Comparison of ENCODE assay signal across 14 cellular contexts in the genomic region with DNA sequence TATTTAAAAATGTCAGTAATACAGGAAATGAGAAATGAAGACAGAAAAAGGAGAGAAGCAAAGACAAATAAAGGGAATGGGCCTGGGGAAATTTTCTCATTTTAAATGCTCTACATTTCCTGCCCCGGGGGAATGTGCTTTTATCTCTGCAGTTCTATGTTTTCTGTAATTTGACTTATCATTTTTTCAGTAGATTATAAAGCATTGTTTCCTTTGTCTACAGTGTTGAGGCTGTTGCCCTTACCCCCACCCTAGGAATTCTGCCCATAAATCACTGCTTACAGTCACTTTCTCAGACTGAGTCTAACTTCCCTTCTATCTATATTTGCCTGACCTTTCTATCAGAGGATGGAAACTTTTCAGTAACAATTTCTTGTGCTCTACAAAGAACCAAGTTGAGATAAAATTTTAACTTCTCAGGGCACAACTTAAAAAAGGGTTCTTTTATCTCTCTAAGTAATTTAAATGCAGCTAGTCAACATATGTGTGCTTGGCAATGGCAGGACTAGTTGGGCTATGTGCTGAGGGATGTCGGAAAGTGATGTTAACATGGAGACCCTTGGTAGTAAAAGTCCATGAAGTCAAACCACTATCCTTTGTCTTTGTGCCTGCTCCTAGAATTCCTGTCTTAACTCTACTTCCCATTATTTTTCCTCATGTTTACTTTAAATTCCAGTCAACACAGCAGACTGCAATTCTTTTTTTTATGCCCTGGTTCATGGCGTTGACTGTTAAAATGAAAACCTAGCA.
DNase-seq lines count a peak whose midpoint lies in the region; ATAC-seq, FAIRE-seq and TF ChIP-seq lines count a peak whose summit lies in the region.
"Had no signal": no experiment of that assay in that cellular context is flagged by ENCODE, and none has a peak within 500 bp of the region (broad histone marks: within the 10 kb centered on the region; RNA-seq: fewer than 3 reads in every experiment).

No MANE protein-coding gene starts in this region.

- peak; percentile 66 for FAIRE-seq in RCC 7860 (lab: Jason Lieb, UNC)

- H3K4me3 Mint-ChIP-seq in nephron progenitor cell = no peak overlapping the region

- peaks cover 12% of the 10 kb centered on the region for H3K4me1 Mint-ChIP-seq in nephron progenitor cell

- DNase-seq in ELR (ENCODE audit: low read depth) (peak; percentile 77), RCC 7860 (ENCODE audit: low spot score) (peak; percentile 61), epithelial cell of esophagus (ENCODE audit: low read depth) (peak; percentile 44), nephron progenitor cell (peak; percentile 8), spleen (no peak), GDM1 (lab: John Stamatoyannopoulos, UW) (no peak)
- DNase-seq: activated CD4-positive, alpha-beta T cell treated with anti-CD3 and anti-CD28 coated beads, Interleukin-2, amount 50 U/mL, for 1 hour; activated naive CD4-positive, alpha-beta T cell treated with anti-CD3 and anti-CD28 coated beads, Interleukin-2, amount 50 U/mL, for 16 hours; left lung; NCI-H524; sigmoid colon had no signal

- H3K9me3 ChIP-seq in spleen = no peaks in the 10 kb centered on the region
- H3K9me3 ChIP-seq: left lung, sigmoid colon had no signal

- H3K27me3 Mint-ChIP-seq in nephron progenitor cell (ENCODE audit: low read depth, poor library complexity) = peaks cover 4% of the 10 kb centered on the region

- peak overlapping the region; percentile 23 for H3K27ac Mint-ChIP-seq in nephron progenitor cell

- no peak for TF ChIP-seq POLR2A in spleen (IDR thresholded peaks at IDR 0.05)

- TF ChIP-seq CTCF in epithelial cell of esophagus (IDR thresholded peaks at IDR 0.05; ENCODE audit: insufficient read depth, low read depth, low read length, missing control alignments) (no peak), nephron progenitor cell (IDR thresholded peaks at IDR 0.05) (no peak), spleen (IDR thresholded peaks at IDR 0.05 in 8 of 11, conservative IDR thresholded peaks at IDR 0.05 in 3 of 11) (no peak)

- H3K27ac ChIP-seq in spleen = peak overlapping the region in 2 of 8 donors; percentile 17 to 18
- H3K27ac ChIP-seq: left lung, sigmoid colon had no signal

- ATAC-seq in GM18909 (IDR thresholded peaks at IDR 0.05; ENCODE audit: poor library complexity, unreplicated experiment) (no peak), HG03354 (IDR thresholded peaks at IDR 0.05; ENCODE audit: poor library complexity, severe bottlenecking, unreplicated experiment) (no peak)
- ATAC-seq: esophagus mucosa, left lung had no signal

- H3K4me3 ChIP-seq in epithelial cell of esophagus (ENCODE audit: low read length) (no peak overlapping the region), spleen (no peak overlapping the region)
- H3K4me3 ChIP-seq: left lung, sigmoid colon had no signal

- no peaks in the 10 kb centered on the region for H3K4me1 ChIP-seq in spleen
- H3K4me1 ChIP-seq: left lung had no signal

- intact Hi-C loops in spleen (cut with DNase I; ENCODE audit: low total_unique reads) = no loop called here

- peaks cover 16% of the 10 kb centered on the region for H3K9me3 Mint-ChIP-seq in nephron progenitor cell

- WGBS in spleen, 5 donors = 37 to 49% (median 43%) methylated on average over 3 of the region's 3 CpGs

- H3K36me3 ChIP-seq in spleen = no peaks in the 10 kb centered on the region
- H3K36me3 ChIP-seq: left lung, sigmoid colon had no signal

- peaks cover 4% of the 10 kb centered on the region for H3K36me3 Mint-ChIP-seq in nephron progenitor cell (ENCODE audit: low read depth)

- H3K27me3 ChIP-seq in spleen (replicated peaks in 1 of 7) = no peaks in the 10 kb centered on the region
- H3K27me3 ChIP-seq: left lung, sigmoid colon had no signal

Comparison
In these comparisons a context has a peak if more than half of its experiments do, and no peak if none do; other contexts are left out.
1. DNase-seq: peak in ELR (single experiment), RCC 7860 (single experiment), epithelial cell of esophagus (single experiment) and nephron progenitor cell (single experiment); none in spleen (single experiment) and GDM1 (single experiment).